In the genomic region with DNA sequence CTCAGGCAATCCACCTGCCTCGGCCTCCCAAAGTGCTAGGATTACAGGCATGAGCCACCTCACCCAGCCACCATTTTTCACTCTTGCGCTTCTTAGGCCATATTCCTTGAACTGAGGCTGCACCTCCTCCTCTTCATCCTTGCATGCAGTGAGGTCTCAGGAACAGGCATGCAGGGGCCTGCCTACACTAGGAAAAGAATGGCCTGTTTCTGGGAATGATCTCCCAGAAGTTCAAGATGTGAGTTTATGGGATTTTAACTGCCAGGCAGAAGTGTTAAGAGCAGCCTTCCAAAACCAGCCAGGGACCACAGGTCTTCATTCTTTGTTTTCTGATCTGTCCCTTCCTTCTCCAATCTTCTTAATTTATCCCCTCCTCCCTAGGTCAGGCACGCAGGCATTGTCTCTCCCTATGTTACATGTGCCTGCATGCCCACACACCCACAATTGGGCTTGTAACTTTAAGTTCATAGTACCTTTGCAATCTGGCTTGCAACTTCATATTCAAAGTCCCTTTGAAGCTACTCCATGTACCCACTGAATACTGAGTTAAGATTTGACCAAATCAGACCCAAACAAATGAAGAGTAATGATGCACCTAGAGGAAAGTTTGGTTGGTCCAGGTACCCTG, we compare ENCODE assay signal across 24 cellular contexts. TPM values are rescaled to one million over a fixed set of nuclear protein-coding genes. Genes with fewer than 3 reads are reported as not detected.
DNase-seq lines count a peak whose midpoint lies in the region; ATAC-seq, FAIRE-seq and TF ChIP-seq lines count a peak whose summit lies in the region.
"Had no signal": no experiment of that assay in that cellular context is flagged by ENCODE, and none has a peak within 500 bp of the region (broad histone marks: within the 10 kb centered on the region; RNA-seq: fewer than 3 reads in every experiment).

No MANE protein-coding gene starts in this region.

- TF ChIP-seq CTCF in SK-N-SH (IDR thresholded peaks at IDR 0.05), result no peak
- TF ChIP-seq CTCF in bronchial epithelial cell (IDR thresholded peaks at IDR 0.05; ENCODE audit: insufficient read depth, low read length, severe bottlenecking), result no peak

- no peaks in the 10 kb centered on the region for H3K9me2 ChIP-seq in SK-N-SH

- no peaks in the 10 kb centered on the region for H3K27me3 ChIP-seq in SK-N-SH (ENCODE audit: insufficient read depth)
- no peaks in the 10 kb centered on the region for H3K27me3 ChIP-seq in bronchial epithelial cell (ENCODE audit: control insufficient read depth, insufficient read depth, low read length)
- H3K27me3 ChIP-seq: dorsolateral prefrontal cortex, heart right ventricle, transverse colon had no signal

- no peak overlapping the region for H3K9ac ChIP-seq in SK-N-SH

- peaks cover 13% of the 10 kb centered on the region for H3K4me1 Mint-ChIP-seq in memory B cell
- peaks cover 12 to 25% of the 10 kb centered on the region in 2 donors for H3K4me1 Mint-ChIP-seq in stimulated activated naive B cell treated with anti-CD40 and anti-IgM and Interleukin-4, amounts not matched to agents 10 μg/mL and 1 μg/mL and 100 μg/mL, for 72 hours

- H3K36me3 Mint-ChIP-seq in memory B cell, result no peaks in the 10 kb centered on the region
- H3K36me3 Mint-ChIP-seq in stimulated activated naive B cell treated with anti-CD40 and anti-IgM and Interleukin-4, amounts not matched to agents 10 μg/mL and 1 μg/mL and 100 μg/mL, for 72 hours, result no peaks in the 10 kb centered on the region
- H3K36me3 Mint-ChIP-seq: CD4-positive, CD25-positive, alpha-beta regulatory T cell had no signal

- H3F3A ChIP-seq in SK-N-SH (replicated peaks; ENCODE audit: insufficient read depth), result peaks cover 6% of the 10 kb centered on the region

- ATAC-seq in SK-N-SH treated with all-trans-retinoic acid at 6 μM for 48 hours (no peak), memory B cell (ENCODE audit: low read depth) (no peak), HG02571 (IDR thresholded peaks at IDR 0.05; ENCODE audit: unreplicated experiment) (no peak)
- no peak for ATAC-seq in stimulated activated naive B cell treated with anti-CD40 and anti-IgM and Interleukin-4, amounts not matched to agents 10 μg/mL and 1 μg/mL and 100 μg/mL, for 72 hours (replicated peaks)
- ATAC-seq: heart right ventricle, HepG2, left cardiac atrium had no signal

- FAIRE-seq in bronchial epithelial cell (lab: Jason Lieb, UNC), result no peak
- FAIRE-seq: HepG2 had no signal

- peak overlapping the region in 1 of 2 experiments; percentile 2; a peak in 1 of 4 replicates for H3K27ac ChIP-seq in SK-N-SH (ENCODE audit: low read depth in 2 of 2, low read length in 1 of 2)
- H3K27ac ChIP-seq: dorsolateral prefrontal cortex, heart right ventricle, transverse colon had no signal

- WGBS in SK-N-SH (ENCODE audit: low lambda C conversion rate), result 100% methylated on average over 3 of the region's 3 CpGs

- no peaks in the 10 kb centered on the region for H3K36me3 ChIP-seq in SK-N-SH (replicated peaks in 1 of 2; ENCODE audit: control insufficient read depth in 1 of 2, insufficient read depth in 2 of 2, low read length in 1 of 2)
- H3K36me3 ChIP-seq in bronchial epithelial cell (ENCODE audit: control insufficient read depth, insufficient read depth, low read length), result no peaks in the 10 kb centered on the region
- H3K36me3 ChIP-seq: heart right ventricle, transverse colon had no signal

- no peak overlapping the region for H3K4me3 ChIP-seq in SK-N-SH (ENCODE audit: low read depth in 2 of 2, low read length in 1 of 2)
- H3K4me3 ChIP-seq in bronchial epithelial cell (ENCODE audit: low read depth, low read length), result no peak overlapping the region
- H3K4me3 ChIP-seq: dorsolateral prefrontal cortex, heart right ventricle, transverse colon had no signal

- no peaks in the 10 kb centered on the region for H4K20me1 ChIP-seq in SK-N-SH (ENCODE audit: insufficient read depth)

- no peaks in the 10 kb centered on the region for H3K9me3 Mint-ChIP-seq in memory B cell
- H3K9me3 Mint-ChIP-seq in stimulated activated naive B cell treated with anti-CD40 and anti-IgM and Interleukin-4, amounts not matched to agents 10 μg/mL and 1 μg/mL and 100 μg/mL, for 72 hours, result no peaks in the 10 kb centered on the region

- H3K9me3 ChIP-seq in SK-N-SH, result no peaks in the 10 kb centered on the region
- H3K9me3 ChIP-seq: heart right ventricle, transverse colon had no signal

- no peak overlapping the region for H3K4me2 ChIP-seq in SK-N-SH

- peak overlapping the region; percentile 76 for H3K27ac Mint-ChIP-seq in memory B cell
- peak overlapping the region; percentile 1 for H3K27ac Mint-ChIP-seq in stimulated activated naive B cell treated with anti-CD40 and anti-IgM and Interleukin-4, amounts not matched to agents 10 μg/mL and 1 μg/mL and 100 μg/mL, for 72 hours
- H3K27ac Mint-ChIP-seq: CD4-positive, CD25-positive, alpha-beta regulatory T cell had no signal

- peak overlapping the region; percentile 69 for H2AFZ ChIP-seq in SK-N-SH (ENCODE audit: low read depth)

- H3K79me2 ChIP-seq in SK-N-SH (ENCODE audit: insufficient read depth), result no peaks in the 10 kb centered on the region

- TF ChIP-seq EP300 in SK-N-SH (IDR thresholded peaks at IDR 0.05; ENCODE audit: borderline replicate concordance in 1 of 2, low read depth in 1 of 2, low read length in 1 of 2), result no peak

- DNase-seq in SK-N-SH (no peak), bronchial epithelial cell (ENCODE audit: low read depth) (peak; percentile 91), memory B cell (ENCODE audit: low spot score in 2 of 2) (no peak), NCI-H524 (lab: John Stamatoyannopoulos, UW) (no peak)
- no peak for DNase-seq in stimulated activated naive B cell treated with anti-CD40 and anti-IgM and Interleukin-4, amounts not matched to agents 10 μg/mL and 1 μg/mL and 100 μg/mL, for 72 hours
- no peak for DNase-seq in NK-92 treated with Interleukin-12 subunit alpha and Interleukin-12 subunit beta, amount 100 ng/mL, for 24 hours (lab: John Stamatoyannopoulos, UW)
- DNase-seq: activated CD4-positive, alpha-beta T cell treated with anti-CD3 and anti-CD28 coated beads for 48 hours; activated T-cell treated with anti-CD3 and anti-CD28 coated beads, Interleukin-2, amount 50 U/mL, for 1 hour; CD4-positive, CD25-positive, alpha-beta regulatory T cell; cerebellar nuclear complex; dorsolateral prefrontal cortex; heart right ventricle; Kasumi-1; left cardiac atrium; NCI-H1694 treated with DMSO at 0.1 percent for 48 hours; NCI-H526; nucleus accumbens; RPMI8226; stimulated activated CD8-positive, alpha-beta memory T cell treated with anti-CD3 and anti-CD28 coated beads, Interleukin-4, amount 100 ng/mL, for 48 hours; T-helper 2 cell; transverse colon had no signal

- CTCF ChIA-PET in SK-N-SH (lab: Yijun Ruan, JAX), result no interaction called here

- H3K4me3 Mint-ChIP-seq in memory B cell, result no peak overlapping the region
- no peak overlapping the region for H3K4me3 Mint-ChIP-seq in stimulated activated naive B cell treated with anti-CD40 and anti-IgM and Interleukin-4, amounts not matched to agents 10 μg/mL and 1 μg/mL and 100 μg/mL, for 72 hours
- H3K4me3 Mint-ChIP-seq: CD4-positive, CD25-positive, alpha-beta regulatory T cell had no signal

- no peak for TF ChIP-seq RAD21 in SK-N-SH (IDR thresholded peaks at IDR 0.05; ENCODE audit: low read length)

- POLR2A ChIA-PET in SK-N-SH (lab: Yijun Ruan, JAX), result no interaction called here

- H3K4me1 ChIP-seq in SK-N-SH (ENCODE audit: control insufficient read depth in 1 of 2, insufficient read depth in 2 of 2, low read depth in 1 of 2, low read length in 1 of 2), result no peaks in the 10 kb centered on the region; a peak in 1 of 4 replicates
- H3K4me1 ChIP-seq: heart right ventricle had no signal

- no peaks in the 10 kb centered on the region for H3K27me3 Mint-ChIP-seq in memory B cell
- no peaks in the 10 kb centered on the region for H3K27me3 Mint-ChIP-seq in stimulated activated naive B cell treated with anti-CD40 and anti-IgM and Interleukin-4, amounts not matched to agents 10 μg/mL and 1 μg/mL and 100 μg/mL, for 72 hours

TF ChIP-seq in SK-N-SH, 30 proteins besides CTCF, POLR2A, EP300 and RAD21:
- TF ChIP-seq, protein P1, sequence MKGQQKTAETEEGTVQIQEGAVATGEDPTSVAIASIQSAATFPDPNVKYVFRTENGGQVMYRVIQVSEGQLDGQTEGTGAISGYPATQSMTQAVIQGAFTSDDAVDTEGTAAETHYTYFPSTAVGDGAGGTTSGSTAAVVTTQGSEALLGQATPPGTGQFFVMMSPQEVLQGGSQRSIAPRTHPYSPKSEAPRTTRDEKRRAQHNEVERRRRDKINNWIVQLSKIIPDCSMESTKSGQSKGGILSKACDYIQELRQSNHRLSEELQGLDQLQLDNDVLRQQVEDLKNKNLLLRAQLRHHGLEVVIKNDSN (IDR thresholded peaks at IDR 0.05; ENCODE audit: borderline replicate concordance, low read depth), result no peak
- TF ChIP-seq GATA2 (CRISPR knock-in tag; IDR thresholded peaks at IDR 0.05), result no peak
- no peak for TF ChIP-seq EZH2phosphoT487 (IDR thresholded peaks at IDR 0.05; ENCODE audit: borderline replicate concordance, low read depth)
- TF ChIP-seq FOSL2 (IDR thresholded peaks at IDR 0.05; ENCODE audit: borderline replicate concordance, low read depth), result no peak
- no peak for TF ChIP-seq FOXJ3 (CRISPR knock-in tag; IDR thresholded peaks at IDR 0.05)
- no peak for TF ChIP-seq TAF1 (IDR thresholded peaks at IDR 0.05; ENCODE audit: borderline replicate concordance, low read depth, low read length)
- no peak for TF ChIP-seq JUND (IDR thresholded peaks at IDR 0.05)
TF ChIP-seq in SK-N-SH: peak in this region for 0.

RNA-seq across cellular contexts. Expression of a gene that starts 10.5 kb away (rescaled TPM):
- 18.8 and 20.2 TPM in 2 replicates for polyA plus RNA-seq in SK-N-SH (2012; rRNA removed)
- polyA plus RNA-seq in SK-N-SH (2012; cell fraction: cytosol; rRNA removed), result 29.1 and 50.4 TPM in 2 replicates
- 14.9 and 29.0 TPM in 2 replicates for polyA plus RNA-seq in SK-N-SH (2012; cell fraction: nucleus; rRNA removed)
- total RNA-seq in bronchial epithelial cell, result 122 and 142 TPM in 2 replicates

RNA-seq across cellular contexts. Expression of a gene that starts 14.9 kb away (rescaled TPM):
- polyA plus RNA-seq in SK-N-SH (2012; rRNA removed), result 26.3 and 28.4 TPM in 2 replicates
- 25.5 and 32.7 TPM in 2 replicates for polyA plus RNA-seq in SK-N-SH (2012; cell fraction: cytosol; rRNA removed)
- 10.6 and 12.8 TPM in 2 replicates for polyA plus RNA-seq in SK-N-SH (2012; cell fraction: nucleus; rRNA removed)
- total RNA-seq in bronchial epithelial cell, result 8.2 and 17.2 TPM in 2 replicates
